In the genomic region with DNA sequence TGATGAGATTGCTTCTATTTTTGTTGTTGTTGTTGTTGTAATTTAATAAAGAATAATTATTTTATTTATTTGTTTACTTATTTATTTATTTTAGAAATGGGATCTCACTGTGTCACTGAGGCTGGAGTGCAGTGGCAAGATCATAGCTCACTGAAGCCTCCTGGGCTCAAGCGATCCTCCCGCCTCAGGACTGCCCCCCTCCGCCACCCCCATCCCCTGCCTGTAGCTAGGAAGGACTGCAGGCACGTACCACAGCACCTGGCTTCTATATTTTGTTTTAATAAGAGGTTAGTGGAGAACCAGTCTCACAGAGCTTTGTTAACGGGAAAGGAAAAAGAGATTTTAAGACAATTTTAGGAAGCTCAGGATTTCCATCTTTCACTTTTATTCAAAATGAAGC, we compare ENCODE assay signal across 30 cellular contexts.
"Had no signal": no experiment of that assay in that cellular context is flagged by ENCODE, and none has a peak within 500 bp of the region (broad histone marks: within the 10 kb centered on the region; RNA-seq: fewer than 3 reads in every experiment).

No MANE protein-coding gene starts in this region.

- H3K9me3 ChIP-seq: esophagus muscularis mucosa, gastrocnemius medialis, heart left ventricle had no signal

- H3K27ac Mint-ChIP-seq: activated CD8-positive, alpha-beta T cell treated with anti-CD3 and anti-CD28 coated beads for 36 hours; activated naive CD8-positive, alpha-beta T cell; activated T-helper 17 cell treated with anti-CD3 and anti-CD28 coated beads, Interleukin-2, amount 50 U/mL, for 72 hours; dendritic cell treated with granulocyte-macrophage colony-stimulating factor and Interleukin-4, amounts not matched to agents 40 ng/mL and 50 ng/mL, for 4 days had no signal

- ATAC-seq: activated CD8-positive, alpha-beta T cell treated with anti-CD3 and anti-CD28 coated beads for 36 hours; activated T-cell treated with anti-CD3 and anti-CD28 coated beads, Interleukin-2, amount 50 U/mL, for 4 hours; activated T-helper 17 cell treated with anti-CD3 and anti-CD28 coated beads, Interleukin-2, amount 50 U/mL, for 72 hours; foreskin keratinocyte; gastrocnemius medialis had no signal

- H3K27ac ChIP-seq: brain microvascular endothelial cell, coronary artery, dorsolateral prefrontal cortex, esophagus muscularis mucosa, foreskin keratinocyte, gastrocnemius medialis, heart left ventricle had no signal

- DNase-seq: activated CD4-positive, alpha-beta T cell treated with anti-CD3 and anti-CD28 coated beads for 48 hours; activated CD4-positive, alpha-beta T cell treated with anti-CD3 and anti-CD28 coated beads, Interleukin-2, amount 50 U/mL, for 1 hour; activated CD4-positive, alpha-beta T cell treated with anti-CD3 and anti-CD28 coated beads, Interleukin-2, amount 50 U/mL, for 48 hours; activated CD8-positive, alpha-beta memory T cell treated with anti-CD3 and anti-CD28 coated beads for 24 hours; activated CD8-positive, alpha-beta T cell treated with anti-CD3 and anti-CD28 coated beads for 36 hours; activated effector memory CD4-positive, alpha-beta T cell treated with Interleukin-2 at 50 U/mL for 16 hours; activated gamma-delta T cell treated with Interleukin-2 at 50 U/mL for 16 hours; activated naive CD4-positive, alpha-beta T cell treated with anti-CD3 and anti-CD28 coated beads, Interleukin-2, amount 50 U/mL, for 16 hours; activated naive CD4-positive, alpha-beta T cell treated with Interleukin-2 at 50 U/mL for 16 hours; activated T-cell treated with anti-CD3 and anti-CD28 coated beads, Interleukin-2, amount 50 U/mL, for 4 hours; amniotic stem cell; anterior cingulate cortex; brain microvascular endothelial cell; dorsolateral prefrontal cortex; effector memory CD4-positive, alpha-beta T cell; erythroblast; foreskin keratinocyte; gastrocnemius medialis; glutamatergic neuron; heart left ventricle; T-helper 1 cell; T-helper 2 cell had no signal

- H3K36me3 ChIP-seq: brain microvascular endothelial cell, esophagus muscularis mucosa, gastrocnemius medialis, heart left ventricle had no signal

- H3K27me3 ChIP-seq: brain microvascular endothelial cell, foreskin keratinocyte had no signal

- H3K4me3 ChIP-seq: coronary artery, esophagus muscularis mucosa, gastrocnemius medialis, heart left ventricle had no signal

- FAIRE-seq: astrocyte, bronchial epithelial cell had no signal

- H3K4me3 Mint-ChIP-seq: activated CD8-positive, alpha-beta T cell treated with anti-CD3 and anti-CD28 coated beads for 36 hours; activated naive CD8-positive, alpha-beta T cell; activated T-cell treated with anti-CD3 and anti-CD28 coated beads, Interleukin-2, amount 50 U/mL, for 4 hours; central memory CD8-positive, alpha-beta T cell; dendritic cell treated with granulocyte-macrophage colony-stimulating factor and Interleukin-4, amounts not matched to agents 40 ng/mL and 50 ng/mL, for 4 days had no signal

- H3K4me1 ChIP-seq: gastrocnemius medialis had no signal

- H3K36me3 Mint-ChIP-seq: activated naive CD8-positive, alpha-beta T cell had no signal

- H3K9me3 Mint-ChIP-seq: activated CD8-positive, alpha-beta T cell treated with anti-CD3 and anti-CD28 coated beads for 36 hours; activated T-cell treated with anti-CD3 and anti-CD28 coated beads, Interleukin-2, amount 50 U/mL, for 4 hours; activated T-helper 17 cell treated with anti-CD3 and anti-CD28 coated beads, Interleukin-2, amount 50 U/mL, for 72 hours; central memory CD8-positive, alpha-beta T cell; dendritic cell treated with granulocyte-macrophage colony-stimulating factor and Interleukin-4, amounts not matched to agents 40 ng/mL and 50 ng/mL, for 4 days had no signal
